In genomic region chr6:30618270-30618787, GRCh38 we compare ENCODE assay signal across 1 cellular context.
TF ChIP-seq lines count a peak whose summit lies in the region.

No MANE protein-coding gene starts in this region.

TF ChIP-seq in K562, 482 proteins besides CTCF, POLR2A, EP300 and RAD21 (continued from another document):
- no peak for TF ChIP-seq ZNF592 (IDR thresholded peaks at IDR 0.05)
- TF ChIP-seq CHD4 (IDR thresholded peaks at IDR 0.05; ENCODE audit: insufficient read depth, insufficient replicate concordance, low read depth, low read length, poor library complexity, severe bottlenecking): no peak
- TF ChIP-seq U2AF1 (optimal IDR thresholded peaks at IDR 0.05; ENCODE audit: low read depth, low read length): no peak
- no peak for TF ChIP-seq FOXA3 (CRISPR knock-in tag; conservative IDR thresholded peaks at IDR 0.05 in 1 of 2, IDR thresholded peaks at IDR 0.05 in 1 of 2)
